Comparison of ENCODE assay signal across 1 cellular context in genomic region chr6:7052441-7052936, GRCh38.
TF ChIP-seq lines count a peak whose summit lies in the region.

No MANE protein-coding gene starts in this region.

TF ChIP-seq in GM23338, 12 proteins besides CTCF, POLR2A, EP300 and RAD21 (continued from another document):
- TF ChIP-seq REST (IDR thresholded peaks at IDR 0.05; ENCODE audit: unreplicated experiment) = no peak
